13 cellular contexts compared by ENCODE assay signal in genomic region chr22:30869996-30870395, GRCh38.
"Had no signal": no experiment of that assay in that cellular context is flagged by ENCODE, and none has a peak within 500 bp of the region (broad histone marks: within the 10 kb centered on the region; RNA-seq: fewer than 3 reads in every experiment).

No MANE protein-coding gene starts in this region.

- H3K36me3 ChIP-seq: adrenal gland, SJSA1 had no signal

- H3K27me3 ChIP-seq: adrenal gland, SJSA1 had no signal

- DNase-seq: activated CD4-positive, alpha-beta memory T cell treated with anti-CD3 and anti-CD28 coated beads, Interleukin-2, amount 10 ng/mL, durations not matched to agents 7 days and 5 days; activated CD4-positive, alpha-beta T cell treated with anti-CD3 and anti-CD28 coated beads for 36 hours; activated naive CD4-positive, alpha-beta T cell treated with Interleukin-2 at 50 U/mL for 16 hours; central memory CD4-positive, alpha-beta T cell; immature natural killer cell; T-cell; T1000; trophoblast cell had no signal

- H3K4me3 ChIP-seq: adrenal gland, SJSA1, smooth muscle cell had no signal

- ATAC-seq: activated CD4-positive, alpha-beta T cell treated with anti-CD3 and anti-CD28 coated beads for 36 hours; esophagus mucosa; stimulated activated effector memory CD8-positive, alpha-beta T cell treated with anti-CD3 and anti-CD28 coated beads, Interleukin-12 subunit alpha, Interleukin-12 subunit beta, amount 100 ng/mL, for 72 hours; T-cell had no signal
